Comparison of ENCODE assay signal across 24 cellular contexts in genomic region chr2:63346441-63346840, GRCh38.
A peak's percentile ranks its signal among the peaks of the same experiment; 100 is the strongest.
DNase-seq lines count a peak whose midpoint lies in the region; ATAC-seq and TF ChIP-seq lines count a peak whose summit lies in the region.
"Had no signal": no experiment of that assay in that cellular context is flagged by ENCODE, and none has a peak within 500 bp of the region (broad histone marks: within the 10 kb centered on the region; RNA-seq: fewer than 3 reads in every experiment).

No MANE protein-coding gene starts in this region.

- H2BK120ac ChIP-seq in H9 (ENCODE audit: low read depth, low read length, poor library complexity, severe bottlenecking) (no peak overlapping the region), mesendoderm (ENCODE audit: low read depth, low read length) (no peak overlapping the region)

- H2BK20ac ChIP-seq in H9 (ENCODE audit: low read depth, low read length, poor library complexity, severe bottlenecking) = peak overlapping the region; percentile 83

- CTCF ChIA-PET in WTC11 (lab: Charles Lee) = interaction anchor here (0.8 kb wide), 1 partner anchor 78 kb away, joined by 3 read pairs; no protein-coding TSS in a partner anchor

- H3K36me3 Mint-ChIP-seq in H9 (ENCODE audit: insufficient read depth in 1 of 3, low read depth in 3 of 3) (peaks cover 17 to 34% (median 22%) of the 10 kb centered on the region in 3 experiments), WTC11 (peaks cover 19% of the 10 kb centered on the region)

- H3K4ac ChIP-seq in H9 (ENCODE audit: low read depth, low read length) (no peak overlapping the region), mesendoderm (ENCODE audit: low read depth, low read length) (no peak overlapping the region)

- H3K79me1 ChIP-seq in H9 (ENCODE audit: insufficient read depth, low read depth, low read length, poor library complexity, severe bottlenecking) (no peaks in the 10 kb centered on the region), mesendoderm (ENCODE audit: low read length) (no peaks in the 10 kb centered on the region)

- H2BK5ac ChIP-seq in H9 (ENCODE audit: insufficient read length, low read length) (no peak overlapping the region), mesendoderm (ENCODE audit: low read length) (peak overlapping the region; percentile 37)

- H3K9me3 ChIP-seq in H9 (ENCODE audit: control insufficient read depth, low read depth, low read length) = peaks cover 7% of the 10 kb centered on the region
- peaks cover 8% of the 10 kb centered on the region for H3K9me3 ChIP-seq in psoas muscle
- H3K9me3 ChIP-seq in lower lobe of right lung = peaks cover 24% of the 10 kb centered on the region
- H3K9me3 ChIP-seq: BE2C had no signal

- H3K56ac ChIP-seq in H9 (ENCODE audit: insufficient read length, low read depth, low read length) (no peak overlapping the region), mesendoderm (ENCODE audit: low read length) (no peak overlapping the region)

- intact Hi-C loops in psoas muscle (cut with DNase I) = no loop called here
- intact Hi-C loops in lower lobe of right lung (cut with DNase I) = no loop called here

- H3K4me3 ChIP-seq in mesendoderm (ENCODE audit: low read length) (no peak overlapping the region), psoas muscle (no peak overlapping the region), lower lobe of right lung (no peak overlapping the region)
- H3K4me3 ChIP-seq: BLaER1, GM12878 had no signal

- H3K4me3 Mint-ChIP-seq in H9 (no peak overlapping the region), WTC11 (no peak overlapping the region)
- H3K4me3 Mint-ChIP-seq: CD14-positive monocyte; CD4-positive, alpha-beta memory T cell; CD4-positive, CD25-positive, alpha-beta regulatory T cell; CD8-positive, alpha-beta memory T cell had no signal

- no peak overlapping the region for H3K27ac ChIP-seq in H9 (ENCODE audit: insufficient read length, low read depth, low read length)
- H3K27ac ChIP-seq in mesendoderm (ENCODE audit: low read depth, low read length) = no peak overlapping the region
- no peak overlapping the region for H3K27ac ChIP-seq in psoas muscle
- H3K27ac ChIP-seq in lower lobe of right lung = no peak overlapping the region
- H3K27ac ChIP-seq: BLaER1 had no signal

- H3K4me1 ChIP-seq in H9 (ENCODE audit: insufficient read depth, low read length) = peaks cover 4% of the 10 kb centered on the region; the same call in 1 of the 2 replicates
- H3K4me1 ChIP-seq in mesendoderm (ENCODE audit: control insufficient read depth, low read depth, low read length) = peaks cover 8% of the 10 kb centered on the region
- peaks cover 19% of the 10 kb centered on the region for H3K4me1 ChIP-seq in psoas muscle
- no peaks in the 10 kb centered on the region for H3K4me1 ChIP-seq in lower lobe of right lung
- H3K4me1 ChIP-seq: BE2C, BLaER1 had no signal

- H3K4me2 ChIP-seq in H9 (ENCODE audit: insufficient read depth, insufficient read length, low read length) (no peak overlapping the region), mesendoderm (ENCODE audit: low read length) (no peak overlapping the region)
- H3K4me2 ChIP-seq: BLaER1 had no signal

- no peak overlapping the region for H3K23ac ChIP-seq in H9 (ENCODE audit: insufficient read length, low read depth, low read length)
- H3K23ac ChIP-seq in mesendoderm (ENCODE audit: low read length) = no peak overlapping the region

- H3K9me3 Mint-ChIP-seq in H9 (peaks cover 21 to 22% of the 10 kb centered on the region in 2 experiments), WTC11 (peaks cover 32% of the 10 kb centered on the region)

- DNase-seq in H9 (no peak), WTC11 (ENCODE audit: low spot score) (no peak), mesendoderm (no peak), NCI-H524 (lab: John Stamatoyannopoulos, UW) (no peak), psoas muscle (no peak), lower lobe of right lung (no peak)
- DNase-seq: 8988T; ACHN; BE2C; C1 segment of cervical spinal cord; CD4-positive, alpha-beta memory T cell; CD4-positive, CD25-positive, alpha-beta regulatory T cell; CD8-positive, alpha-beta memory T cell; COR-L47; DMS 273 treated with DMSO at 0.1 percent for 48 hours; DMS153; DMS53; DMS79; DND-41; EL; GDM1 had no signal

- H4K5ac ChIP-seq in H9 (ENCODE audit: insufficient read length, low read depth, low read length) (no peak overlapping the region), mesendoderm (ENCODE audit: low read length) (no peak overlapping the region)

- POLR2A ChIA-PET in WTC11 (lab: Charles Lee) = interaction anchor here (0.6 kb wide), 1 partner anchor 1014 kb away, joined by 3 read pairs; no protein-coding TSS in a partner anchor

- H4K8ac ChIP-seq in H9 (replicated peaks; ENCODE audit: insufficient read length, low read depth, low read length) (no peak overlapping the region), mesendoderm (ENCODE audit: low read depth, low read length) (no peak overlapping the region)

- no peak overlapping the region for H2AFZ ChIP-seq in H9 (ENCODE audit: low read length)

- peak; percentile 86 for ATAC-seq in WTC11
- no peak for ATAC-seq in psoas muscle
- ATAC-seq in lower lobe of right lung = no peak
- ATAC-seq: GM12878 had no signal

- no peak overlapping the region for H3K18ac ChIP-seq in H9 (ENCODE audit: insufficient read length, low read depth, low read length)
- peak overlapping the region; percentile 94 for H3K18ac ChIP-seq in mesendoderm (ENCODE audit: low read length)

- H4K91ac ChIP-seq in H9 (ENCODE audit: insufficient read length, low read depth, low read length) = no peak overlapping the region

- H3K4me1 Mint-ChIP-seq in H9 = peaks cover 7 to 18% of the 10 kb centered on the region in 2 experiments
- peaks cover 13% of the 10 kb centered on the region for H3K4me1 Mint-ChIP-seq in WTC11
- H3K4me1 Mint-ChIP-seq: CD14-positive monocyte; CD4-positive, alpha-beta memory T cell; CD4-positive, CD25-positive, alpha-beta regulatory T cell; CD8-positive, alpha-beta memory T cell had no signal

- H3K14ac ChIP-seq in H9 (ENCODE audit: insufficient read depth, low read length) = no peak overlapping the region

- no peaks in the 10 kb centered on the region for H4K20me1 ChIP-seq in H9 (ENCODE audit: control insufficient read depth, insufficient read depth, insufficient read length)
- H4K20me1 ChIP-seq: BLaER1 had no signal

- H3K27me3 Mint-ChIP-seq in H9 (ENCODE audit: low read depth) (no peaks in the 10 kb centered on the region), WTC11 (ENCODE audit: low read depth) (no peaks in the 10 kb centered on the region; the same call in 1 of the 2 replicates)
- H3K27me3 Mint-ChIP-seq: CD4-positive, alpha-beta memory T cell; CD4-positive, CD25-positive, alpha-beta regulatory T cell; CD8-positive, alpha-beta memory T cell had no signal

- H3K27ac Mint-ChIP-seq in H9 = peak overlapping the region in 1 of 3 experiments; percentile 46; a peak in 2 of 7 replicates
- peak overlapping the region; percentile 22; the same call in 1 of the 2 replicates for H3K27ac Mint-ChIP-seq in WTC11
- H3K27ac Mint-ChIP-seq: CD14-positive monocyte; CD4-positive, alpha-beta memory T cell; CD4-positive, CD25-positive, alpha-beta regulatory T cell; CD8-positive, alpha-beta memory T cell had no signal

- no peaks in the 10 kb centered on the region for H3K79me2 ChIP-seq in H9 (ENCODE audit: insufficient read depth, low read length)
- no peaks in the 10 kb centered on the region for H3K79me2 ChIP-seq in mesendoderm (ENCODE audit: control insufficient read depth, insufficient read depth, low read length)

- H3K27me3 ChIP-seq in H9 (ENCODE audit: insufficient read depth, low read length) = no peaks in the 10 kb centered on the region
- H3K27me3 ChIP-seq in mesendoderm (ENCODE audit: insufficient read depth, low read length, poor library complexity) = no peaks in the 10 kb centered on the region
- H3K27me3 ChIP-seq in psoas muscle (ENCODE audit: insufficient read depth in 3 of 3, low read length in 2 of 3) = no peaks in the 10 kb centered on the region
- no peaks in the 10 kb centered on the region for H3K27me3 ChIP-seq in lower lobe of right lung (ENCODE audit: low read depth)
- H3K27me3 ChIP-seq: BE2C, BLaER1 had no signal

- H2BK12ac ChIP-seq in H9 (ENCODE audit: insufficient read length, low read depth, low read length) = no peak overlapping the region

- H3K36me3 ChIP-seq in mesendoderm (ENCODE audit: control insufficient read depth, insufficient read depth, low read length) = no peaks in the 10 kb centered on the region
- H3K36me3 ChIP-seq in psoas muscle (ENCODE audit: insufficient read depth in 1 of 2, low read depth in 1 of 2) = no peaks in the 10 kb centered on the region
- no peaks in the 10 kb centered on the region for H3K36me3 ChIP-seq in lower lobe of right lung
- H3K36me3 ChIP-seq: BE2C, BLaER1 had no signal

- H2BK15ac ChIP-seq in H9 (ENCODE audit: low read depth, low read length) (no peak overlapping the region), mesendoderm (replicated peaks; ENCODE audit: low read depth) (no peak overlapping the region)

- no peak overlapping the region for H3T11ph ChIP-seq in H9 (ENCODE audit: low read length)

- TF ChIP-seq CTCF in H9 (conservative IDR thresholded peaks at IDR 0.05) = no peak
- no peak for TF ChIP-seq CTCF in WTC11 (IDR thresholded peaks at IDR 0.05)
- no peak for TF ChIP-seq CTCF in psoas muscle (IDR thresholded peaks at IDR 0.05)
- TF ChIP-seq CTCF in lower lobe of right lung (IDR thresholded peaks at IDR 0.05) = no peak

- H2AK5ac ChIP-seq in H9 (ENCODE audit: insufficient read length, low read length) (no peak overlapping the region), mesendoderm (ENCODE audit: low read length) (no peak overlapping the region)

- no peaks in the 10 kb centered on the region for H3K23me2 ChIP-seq in H9 (ENCODE audit: insufficient read length, low read depth, low read length, poor library complexity, severe bottlenecking)

- H3K9ac ChIP-seq in H9 (ENCODE audit: extremely low read depth, insufficient read length, low read length) (no peak overlapping the region), mesendoderm (ENCODE audit: low read length) (no peak overlapping the region)
- H3K9ac ChIP-seq: BLaER1 had no signal

TF ChIP-seq in WTC11, 78 proteins besides CTCF, POLR2A, EP300 and RAD21:
- TF ChIP-seq OVOL2 (CRISPR knock-in tag; IDR thresholded peaks at IDR 0.05; ENCODE audit: borderline replicate concordance) (no peak), ESRRA (CRISPR knock-in tag; IDR thresholded peaks at IDR 0.05; ENCODE audit: borderline replicate concordance) (no peak), NFATC4 (CRISPR knock-in tag; IDR thresholded peaks at IDR 0.05) (no peak), NFE2L1 (CRISPR knock-in tag; IDR thresholded peaks at IDR 0.05) (no peak), JAZF1 (CRISPR knock-in tag; IDR thresholded peaks at IDR 0.05) (no peak)
TF ChIP-seq in WTC11: peak in this region for 0.
